In the genomic region with DNA sequence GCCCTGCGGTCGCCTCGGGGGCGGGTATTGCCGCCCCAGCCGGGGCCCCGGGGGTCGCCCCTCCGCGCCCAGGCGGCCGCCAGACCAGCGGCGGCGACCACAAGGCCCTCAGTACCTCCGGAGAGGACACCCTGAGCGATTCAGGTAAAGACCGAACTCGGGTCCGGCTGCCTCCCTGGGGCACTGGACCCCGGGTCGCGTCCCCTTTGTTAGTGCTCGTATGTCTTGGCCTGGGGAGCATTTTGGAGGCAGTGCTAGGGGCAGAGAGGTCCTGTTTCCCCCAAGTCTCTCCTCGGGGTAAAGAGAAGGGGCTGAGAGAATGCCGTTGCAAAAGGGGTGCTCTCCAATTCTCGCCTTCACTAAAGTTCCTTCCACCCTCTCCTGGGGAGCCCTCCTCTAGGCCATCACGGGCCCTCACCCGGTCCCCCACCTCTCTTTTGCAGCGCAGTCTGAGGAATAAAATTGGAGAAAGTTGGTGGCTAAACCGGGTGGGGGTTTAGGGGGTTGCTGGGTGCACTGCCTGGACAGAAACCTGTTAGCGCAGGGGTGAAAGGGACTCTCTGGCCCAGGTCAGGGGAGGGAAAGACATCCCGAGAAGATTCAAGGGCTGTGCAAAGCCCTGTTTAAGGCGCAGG, we compare ENCODE assay signal across 9 cellular contexts. TPM values are rescaled to one million over a fixed set of nuclear protein-coding genes. Genes with fewer than 3 reads are reported as not detected.
DNase-seq lines count a peak whose midpoint lies in the region; ATAC-seq, FAIRE-seq and TF ChIP-seq lines count a peak whose summit lies in the region.
"Had no signal": no experiment of that assay in that cellular context is flagged by ENCODE, and none has a peak within 500 bp of the region (broad histone marks: within the 10 kb centered on the region; RNA-seq: fewer than 3 reads in every experiment).

No MANE protein-coding gene starts in this region.

- WGBS in HepG2 (ENCODE audit: low lambda C conversion rate): 18% methylated on average over 14 of the region's 34 CpGs
- 23% methylated on average over 9 of the region's 34 CpGs for WGBS in right lobe of liver (ENCODE audit: insufficient coverage, low coverage, low lambda C conversion rate, missing lambda C conversion rate)
- 0 to 1% methylated on average over 31 to 34 of the region's 34 CpGs for WGBS in ectodermal cell, 2 experiments

- ATAC-seq in HepG2: no peak
- ATAC-seq in right lobe of liver: no peak

- no peak overlapping the region for H3K9ac ChIP-seq in HepG2 (ENCODE audit: insufficient read depth, low read depth, low read length)

- H3K4me3 Mint-ChIP-seq in activated T-helper 2 cell treated with anti-CD3 and anti-CD28 coated beads, Interferon-gamma antibody, Interleukin-2, Interleukin-4, amounts not matched to agents 10 μg/mL and 5 μg/mL and 100 μg/mL, durations not matched to agents 14 hours and 24 hours and 36 hours (ENCODE audit: low read depth): no peak overlapping the region

- TF ChIP-seq RAD21 in HepG2 (CRISPR knock-in tag; IDR thresholded peaks at IDR 0.05): no peak

- H3K36me3 Mint-ChIP-seq in activated T-helper 2 cell treated with anti-CD3 and anti-CD28 coated beads, Interferon-gamma antibody, Interleukin-2, Interleukin-4, amounts not matched to agents 10 μg/mL and 5 μg/mL and 100 μg/mL, durations not matched to agents 14 hours and 24 hours and 36 hours (ENCODE audit: low read depth): no peaks in the 10 kb centered on the region

- TF ChIP-seq CTCF in HepG2 (CRISPR knock-in tag; IDR thresholded peaks at IDR 0.05): no peak
- TF ChIP-seq CTCF in right lobe of liver (IDR thresholded peaks at IDR 0.05): no peak

- H3K27ac ChIP-seq in HepG2 (ENCODE audit: extremely low read length, insufficient read depth, low read length) (no peak overlapping the region), right lobe of liver (no peak overlapping the region), ectodermal cell (ENCODE audit: insufficient read depth, low read depth, low read length, poor library complexity, severe bottlenecking) (no peak overlapping the region)
- H3K27ac ChIP-seq: brain microvascular endothelial cell had no signal

- CTCF ChIA-PET in HepG2 (lab: Yijun Ruan, JAX; ENCODE audit: low intra/inter-chr PET ratio, low total read pairs): no interaction called here

- DNase-seq in HepG2 (ENCODE audit: low spot score) (no peak), right lobe of liver (no peak), occipital lobe (lab: John Stamatoyannopoulos, UW) (peak; percentile 12), NCI-H82 treated with DMSO at 0.1 percent for 48 hours (lab: John Stamatoyannopoulos, UW; ENCODE audit: unreplicated experiment) (no peak), H4 (ENCODE audit: low spot score) (no peak)
- no peak for DNase-seq in effector CD4-positive, alpha-beta T cell
- no peak for DNase-seq in activated T-helper 2 cell treated with anti-CD3 and anti-CD28 coated beads, Interferon-gamma antibody, Interleukin-2, Interleukin-4, amounts not matched to agents 10 μg/mL and 5 μg/mL and 100 μg/mL, durations not matched to agents 14 hours and 24 hours and 36 hours (ENCODE audit: low spot score)
- DNase-seq: brain microvascular endothelial cell had no signal

- H3K27ac Mint-ChIP-seq in activated T-helper 2 cell treated with anti-CD3 and anti-CD28 coated beads, Interferon-gamma antibody, Interleukin-2, Interleukin-4, amounts not matched to agents 10 μg/mL and 5 μg/mL and 100 μg/mL, durations not matched to agents 14 hours and 24 hours and 36 hours: no peak overlapping the region

- H3K9me3 ChIP-seq in HepG2 (ENCODE audit: low read length) (no peaks in the 10 kb centered on the region), right lobe of liver (no peaks in the 10 kb centered on the region), ectodermal cell (ENCODE audit: control insufficient read depth, low read length) (no peaks in the 10 kb centered on the region)

- 0 out of 2 replicates have a peak overlapping the region, but pooled peaks have one; percentile 42 for H3K4me2 ChIP-seq in HepG2 (ENCODE audit: low read depth, low read length)

- no peaks in the 10 kb centered on the region for H3K36me3 ChIP-seq in HepG2 (replicated peaks in 1 of 2; ENCODE audit: control insufficient read depth in 1 of 2, insufficient read depth in 2 of 2, low read length in 2 of 2)
- H3K36me3 ChIP-seq in right lobe of liver: no peaks in the 10 kb centered on the region
- H3K36me3 ChIP-seq in ectodermal cell (ENCODE audit: control insufficient read depth, insufficient read depth, low read length): peaks cover 16% of the 10 kb centered on the region
- H3K36me3 ChIP-seq: brain microvascular endothelial cell had no signal

- H3K79me2 ChIP-seq in HepG2 (ENCODE audit: insufficient read depth, low read length): no peaks in the 10 kb centered on the region

- no peak for FAIRE-seq in HepG2 (lab: Jason Lieb, UNC)

- TF ChIP-seq EP300 in HepG2 (IDR thresholded peaks at IDR 0.05; ENCODE audit: low read depth in 2 of 2, low read length in 2 of 2): no peak
- no peak for TF ChIP-seq EP300 in HepG2 (CRISPR knock-in tag; IDR thresholded peaks at IDR 0.05; ENCODE audit: borderline replicate concordance)

- H3K9me3 Mint-ChIP-seq in activated T-helper 2 cell treated with anti-CD3 and anti-CD28 coated beads, Interferon-gamma antibody, Interleukin-2, Interleukin-4, amounts not matched to agents 10 μg/mL and 5 μg/mL and 100 μg/mL, durations not matched to agents 14 hours and 24 hours and 36 hours: no peaks in the 10 kb centered on the region

- H3K4me3 ChIP-seq in HepG2 (replicated peaks in 1 of 3; ENCODE audit: insufficient read depth in 1 of 3, low read depth in 2 of 3, low read length in 3 of 3) (no peak overlapping the region), right lobe of liver (peak overlapping the region in 1 of 3 donors; percentile 43), ectodermal cell (ENCODE audit: insufficient read depth, low read depth, low read length) (peak overlapping the region; percentile 91)

- H3K27me3 ChIP-seq in HepG2 (ENCODE audit: control insufficient read depth in 1 of 2, insufficient read depth in 2 of 2, low read length in 2 of 2) (peaks cover 23 to 49% of the 10 kb centered on the region in 2 experiments), right lobe of liver (peaks cover 0 to 5% of the 10 kb centered on the region in 2 donors), ectodermal cell (ENCODE audit: control insufficient read depth, insufficient read depth, low read length, poor library complexity, severe bottlenecking) (no peaks in the 10 kb centered on the region)

- H3K27me3 Mint-ChIP-seq in activated T-helper 2 cell treated with anti-CD3 and anti-CD28 coated beads, Interferon-gamma antibody, Interleukin-2, Interleukin-4, amounts not matched to agents 10 μg/mL and 5 μg/mL and 100 μg/mL, durations not matched to agents 14 hours and 24 hours and 36 hours (ENCODE audit: low read depth): peaks cover 55% of the 10 kb centered on the region

- no peak for TF ChIP-seq POLR2A in HepG2 (IDR thresholded peaks at IDR 0.05; ENCODE audit: insufficient read depth in 1 of 2, low read depth in 2 of 2, low read length in 2 of 2)
- TF ChIP-seq POLR2A in right lobe of liver (IDR thresholded peaks at IDR 0.05): no peak

- in situ Hi-C loops in HepG2 (cut with HindIII; ENCODE audit: extremely low pct_ligation_motif_present, low pct_unique_long_range_greater_than_20kb): loop anchor here (5.0 to 10.0 kb wide), 3 partner anchors 274 to 542 kb away; no protein-coding TSS in a partner anchor

- H3K4me1 ChIP-seq in HepG2 (ENCODE audit: insufficient read depth, low read length) (peaks cover 11% of the 10 kb centered on the region; the same call in 1 of the 2 replicates), right lobe of liver (peaks cover 0 to 31% (median 14%) of the 10 kb centered on the region in 4 donors), ectodermal cell (ENCODE audit: control insufficient read depth, insufficient read depth, low read length) (peaks cover 18% of the 10 kb centered on the region)

- no peaks in the 10 kb centered on the region; the same call in 1 of the 2 replicates for H4K20me1 ChIP-seq in HepG2 (ENCODE audit: insufficient read depth, low read length)

- peaks cover 5% of the 10 kb centered on the region for H3K4me1 Mint-ChIP-seq in activated T-helper 2 cell treated with anti-CD3 and anti-CD28 coated beads, Interferon-gamma antibody, Interleukin-2, Interleukin-4, amounts not matched to agents 10 μg/mL and 5 μg/mL and 100 μg/mL, durations not matched to agents 14 hours and 24 hours and 36 hours (ENCODE audit: low read depth)

- no peak overlapping the region for H2AFZ ChIP-seq in HepG2 (ENCODE audit: low read length)

- BruUV-seq in HepG2 (replicated peaks; lab: Mats Ljungman, UMichigan): no TSS peak

- intact Hi-C loops in HepG2 (cut with micrococcal nuclease; ENCODE audit: unreplicated experiment): loop anchor here (1.0 to 5.0 kb wide), 3 partner anchors 149 to 339 kb away; no protein-coding TSS in a partner anchor
- intact Hi-C loops in right lobe of liver (cut with DNase I): loop anchor here in 1 of 2 donors (5.0 to 10.0 kb wide), 2 partner anchors 306 to 562 kb away; no protein-coding TSS in a partner anchor
- intact Hi-C loops in activated T-helper 2 cell treated with anti-CD3 and anti-CD28 coated beads, Interferon-gamma antibody, Interleukin-2, Interleukin-4, amounts not matched to agents 10 μg/mL and 5 μg/mL and 100 μg/mL, durations not matched to agents 14 hours and 24 hours and 36 hours (cut with micrococcal nuclease): loop anchor here (5.0 to 10.0 kb wide), 4 partner anchors 199 to 1594 kb away; no protein-coding TSS in a partner anchor

- POLR2A ChIA-PET in HepG2 (lab: Yijun Ruan, JAX): interaction anchor here (0.7 kb wide), 1 partner anchor 317 kb away, joined by 3 read pairs; no protein-coding TSS in a partner anchor

RNA-seq across cellular contexts. Expression of a gene that starts 2.5 kb away (rescaled TPM):
- total RNA-seq in HepG2 (2016; rRNA removed; fragmentation: Illumina TruSeq; extraction: Trizol) (not detected in 2 replicates), right lobe of liver (under 1 TPM in 4 of 6 experiments, not detected in 2; 0.07 to 0.35 (median 0.23) TPM), occipital lobe (75.5 TPM)
- total RNA-seq in HepG2 (2016; cell fraction: cytosol; rRNA removed; fragmentation: Illumina TruSeq; extraction: Trizol; ENCODE audit: low read depth): not detected in 2 replicates
- not detected in 2 replicates for total RNA-seq in HepG2 (2016; cell fraction: insoluble cytoplasmic fraction; rRNA removed; fragmentation: Illumina TruSeq; extraction: Trizol)
- total RNA-seq in HepG2 (2016; cell fraction: membrane; rRNA removed; fragmentation: Illumina TruSeq; extraction: Trizol): not detected in 2 replicates
- total RNA-seq in HepG2 (2016; cell fraction: nucleus; rRNA removed; fragmentation: Illumina TruSeq; extraction: Trizol): not detected in 2 replicates
- polyA plus RNA-seq in HepG2 (2011; rRNA removed): not detected in 2 replicates
- polyA plus RNA-seq in HepG2 (2011; cell fraction: cytosol; rRNA removed): not detected in 2 replicates
- not detected in 2 replicates for polyA plus RNA-seq in HepG2 (2011; cell fraction: nucleus; rRNA removed)
- not detected in 2 replicates for polyA plus RNA-seq in HepG2 (2012)
- not detected in 2 replicates for polyA plus RNA-seq in HepG2 (2016; cell fraction: cytosol; fragmentation: Illumina TruSeq; extraction: Trizol; ENCODE audit: low read depth)
- polyA plus RNA-seq in HepG2 (2016; cell fraction: insoluble cytoplasmic fraction; fragmentation: Illumina TruSeq; extraction: Trizol; ENCODE audit: low read depth): not detected in 2 replicates
- polyA plus RNA-seq in HepG2 (2016; cell fraction: membrane; fragmentation: Illumina TruSeq; extraction: Trizol; ENCODE audit: low read depth): not detected in 2 replicates
- polyA plus RNA-seq in HepG2 (2016; cell fraction: nucleus; fragmentation: Illumina TruSeq; extraction: Trizol; ENCODE audit: insufficient read depth, low read depth): not detected in 2 replicates
- not detected in 2 replicates for polyA minus RNA-seq in HepG2 (2011; rRNA and poly(A)+ RNA removed; ENCODE audit: low replicate concordance)
- polyA minus RNA-seq in HepG2 (2011; cell fraction: cytosol; rRNA and poly(A)+ RNA removed): not detected in 2 replicates
- polyA minus RNA-seq in HepG2 (2011; cell fraction: nucleus; rRNA and poly(A)+ RNA removed): not detected in 2 replicates
- 78.1 TPM for polyA plus RNA-seq in ectodermal cell (2013, experiment 1 of 4)
- 76.5 TPM for polyA plus RNA-seq in ectodermal cell (2013, experiment 2 of 4)
- polyA plus RNA-seq in ectodermal cell (2013, experiment 3 of 4): 64.1 TPM
- 60.0 TPM for polyA plus RNA-seq in ectodermal cell (2013, experiment 4 of 4)
- total RNA-seq in H4 (2014; rRNA removed; shearing (Covaris generic)): 0.66 TPM in 1 of 2 replicates, not detected in the other
- total RNA-seq in activated T-helper 2 cell treated with anti-CD3 and anti-CD28 coated beads, Interferon-gamma antibody, Interleukin-2, Interleukin-4, amounts not matched to agents 10 μg/mL and 5 μg/mL and 100 μg/mL, durations not matched to agents 14 hours and 24 hours and 36 hours: not detected in 2 replicates

Comparison
In these comparisons a context has a peak if more than half of its experiments do, and no peak if none do; other contexts are left out.
1. RNA of a gene that starts 2.5 kb away (total RNA-seq): 75.5 TPM in occipital lobe (single experiment); 0.07 to 0.35 TPM in right lobe of liver, not detected in activated T-helper 2 cell treated with anti-CD3 and anti-CD28 coated beads, Interferon-gamma antibody, Interleukin-2, Interleukin-4, amounts not matched to agents 10 μg/mL and 5 μg/mL and 100 μg/mL, durations not matched to agents 14 hours and 24 hours and 36 hours, not detected in HepG2 and 0.66 TPM in H4; every median in the first group is over 10 times any median in the second.